ENCODE assay signal across 23 cellular contexts in genomic region chr3:30475809-30476178, GRCh38.
DNase-seq lines count a peak whose midpoint lies in the region; ATAC-seq, FAIRE-seq and TF ChIP-seq lines count a peak whose summit lies in the region.
"Had no signal": no experiment of that assay in that cellular context is flagged by ENCODE, and none has a peak within 500 bp of the region (broad histone marks: within the 10 kb centered on the region; RNA-seq: fewer than 3 reads in every experiment).

No MANE protein-coding gene starts in this region.

- peaks cover 0 to 8% of the 10 kb centered on the region in 2 donors for H3K36me3 Mint-ChIP-seq in naive B cell

- in situ Hi-C loops in HepG2 (cut with HindIII; ENCODE audit: extremely low pct_ligation_motif_present, low pct_unique_long_range_greater_than_20kb), result no loop called here

- H3K4me3 ChIP-seq in right lobe of liver (no peak overlapping the region), HepG2 (replicated peaks in 1 of 3; ENCODE audit: insufficient read depth in 1 of 3, low read depth in 2 of 3, low read length in 3 of 3) (no peak overlapping the region), upper lobe of right lung (no peak overlapping the region), lower leg skin (ENCODE audit: low read depth, poor library complexity, severe bottlenecking) (no peak overlapping the region)
- H3K4me3 ChIP-seq: GM23338, HAP-1 had no signal

- H3K27ac Mint-ChIP-seq in naive B cell, result peak overlapping the region in 4 of 6 donors; percentile 34 to 96 (median 74)
- H3K27ac Mint-ChIP-seq: CD8-positive, alpha-beta memory T cell; GM23338 had no signal

- peaks cover 48 to 62% (median 57%) of the 10 kb centered on the region in 3 donors for H3K4me1 Mint-ChIP-seq in naive B cell
- H3K4me1 Mint-ChIP-seq: GM23338 had no signal

- H3K79me2 ChIP-seq in HepG2 (ENCODE audit: insufficient read depth, low read length), result no peaks in the 10 kb centered on the region

- POLR2A ChIA-PET in HepG2 (lab: Yijun Ruan, JAX), result no interaction called here

- H3K4me3 Mint-ChIP-seq in naive B cell, result peak overlapping the region in 2 of 8 donors; percentile 71 to 76
- H3K4me3 Mint-ChIP-seq: CD8-positive, alpha-beta memory T cell; GM23338 had no signal

- H3K9me3 Mint-ChIP-seq in naive B cell, result peaks cover 0 to 2% (median 0%) of the 10 kb centered on the region in 7 donors
- H3K9me3 Mint-ChIP-seq: CD8-positive, alpha-beta memory T cell had no signal

- ATAC-seq in right lobe of liver (peak in 3 of 4 donors; percentile 36 to 50 (median 47)), HepG2 (no peak), foreskin keratinocyte (no peak), naive B cell (ENCODE audit: low read depth in 2 of 2) (no peak), upper lobe of right lung (no peak)
- ATAC-seq: GM23338 had no signal

- H4K20me1 ChIP-seq in HepG2 (ENCODE audit: insufficient read depth, low read length), result no peaks in the 10 kb centered on the region

- no TSS peak for BruUV-seq in HepG2 (replicated peaks; lab: Mats Ljungman, UMichigan)

- TF ChIP-seq CTCF in right lobe of liver (IDR thresholded peaks at IDR 0.05) (no peak), HepG2 (CRISPR knock-in tag; IDR thresholded peaks at IDR 0.05) (no peak), foreskin keratinocyte (conservative IDR thresholded peaks at IDR 0.05) (no peak), upper lobe of right lung (IDR thresholded peaks at IDR 0.05) (no peak), lower leg skin (IDR thresholded peaks at IDR 0.05) (no peak)

- H3K27me3 ChIP-seq in right lobe of liver (no peaks in the 10 kb centered on the region), HepG2 (ENCODE audit: control insufficient read depth in 1 of 2, insufficient read depth in 2 of 2, low read length in 2 of 2) (no peaks in the 10 kb centered on the region), foreskin keratinocyte (no peaks in the 10 kb centered on the region), upper lobe of right lung (no peaks in the 10 kb centered on the region)

- no peak overlapping the region for H3K27ac ChIP-seq in right lobe of liver
- no peak overlapping the region for H3K27ac ChIP-seq in HepG2 (ENCODE audit: extremely low read length, insufficient read depth, low read length)
- H3K27ac ChIP-seq in foreskin keratinocyte, result peak overlapping the region; percentile 65
- H3K27ac ChIP-seq in upper lobe of right lung, result peak overlapping the region; percentile 39
- H3K27ac ChIP-seq: 22Rv1, C4-2B, RWPE1 had no signal

- CTCF ChIA-PET in HepG2 (lab: Yijun Ruan, JAX; ENCODE audit: low intra/inter-chr PET ratio, low total read pairs), result no interaction called here

- H3K36me3 ChIP-seq in right lobe of liver (no peaks in the 10 kb centered on the region), HepG2 (replicated peaks in 1 of 2; ENCODE audit: control insufficient read depth in 1 of 2, insufficient read depth in 2 of 2, low read length in 2 of 2) (no peaks in the 10 kb centered on the region), upper lobe of right lung (no peaks in the 10 kb centered on the region)
- H3K36me3 ChIP-seq: HAP-1 had no signal

- H3K27me3 Mint-ChIP-seq in naive B cell, result no peaks in the 10 kb centered on the region
- H3K27me3 Mint-ChIP-seq: CD8-positive, alpha-beta memory T cell had no signal

- H3K4me2 ChIP-seq in HepG2 (ENCODE audit: low read depth, low read length), result no peak overlapping the region
- H3K4me2 ChIP-seq: GM23338 had no signal

- FAIRE-seq in HepG2 (lab: Jason Lieb, UNC), result no peak
- FAIRE-seq: G401.6 had no signal

- TF ChIP-seq POLR2A in right lobe of liver (IDR thresholded peaks at IDR 0.05) (no peak), HepG2 (IDR thresholded peaks at IDR 0.05; ENCODE audit: insufficient read depth in 1 of 2, low read depth in 2 of 2, low read length in 2 of 2) (no peak), lower leg skin (IDR thresholded peaks at IDR 0.05) (no peak)

- H3K9ac ChIP-seq in HepG2 (ENCODE audit: insufficient read depth, low read depth, low read length), result no peak overlapping the region

- WGBS in right lobe of liver (ENCODE audit: insufficient coverage, low coverage, low lambda C conversion rate, missing lambda C conversion rate), result 40% methylated on average over 2 of the region's 2 CpGs
- 100% methylated on average over 2 of the region's 2 CpGs for WGBS in HepG2 (ENCODE audit: low lambda C conversion rate)
- WGBS in lower leg skin, 2 donors, result 95 to 97% methylated on average over 2 of the region's 2 CpGs

- H3K4me1 ChIP-seq in right lobe of liver (peaks cover 0 to 41% (median 15%) of the 10 kb centered on the region in 4 donors), HepG2 (ENCODE audit: insufficient read depth, low read length) (peaks cover 53% of the 10 kb centered on the region), foreskin keratinocyte (peaks cover 35% of the 10 kb centered on the region), upper lobe of right lung (peaks cover 55% of the 10 kb centered on the region)
- H3K4me1 ChIP-seq: HAP-1 had no signal

- no peak for TF ChIP-seq RAD21 in HepG2 (CRISPR knock-in tag; IDR thresholded peaks at IDR 0.05)

- H3K9me3 ChIP-seq in right lobe of liver (no peaks in the 10 kb centered on the region), HepG2 (ENCODE audit: low read length) (peaks cover 4% of the 10 kb centered on the region; the same call in 1 of the 2 replicates), upper lobe of right lung (no peaks in the 10 kb centered on the region)
- H3K9me3 ChIP-seq: HAP-1 had no signal

- H2AFZ ChIP-seq in HepG2 (ENCODE audit: low read length), result no peak overlapping the region
- H2AFZ ChIP-seq: GM23338 had no signal

- intact Hi-C loops in right lobe of liver (cut with DNase I) (no loop called here), HepG2 (cut with micrococcal nuclease; ENCODE audit: unreplicated experiment) (loop anchor here (5.0 kb wide), 1 partner anchor 218 kb away; no protein-coding TSS in a partner anchor), upper lobe of right lung (cut with DNase I) (no loop called here), lower leg skin (cut with DNase I; ENCODE audit: low total_unique reads) (no loop called here)

- DNase-seq in right lobe of liver (no peak), HepG2 (ENCODE audit: low spot score) (no peak), foreskin keratinocyte (no peak), naive B cell (no peak), upper lobe of right lung (no peak), lower leg skin (ENCODE audit: low spot score in 2 of 2) (no peak), NCI-H345 treated with DMSO at 0.1 percent for 48 hours (lab: John Stamatoyannopoulos, UW; ENCODE audit: unreplicated experiment) (no peak)
- no peak for DNase-seq in stimulated activated CD4-positive, alpha-beta T cell treated with anti-CD3 and anti-CD28 coated beads, Interleukin-1b, Interleukin-23, amount 100 ng/mL, for 48 hours
- DNase-seq: AML-193, Calu3, DMS153, KG1, NCI-H1092, NCI-H226, NCI-H526, SIG-M5 had no signal

- TF ChIP-seq EP300 in HepG2 (IDR thresholded peaks at IDR 0.05; ENCODE audit: low read depth in 2 of 2, low read length in 2 of 2) (no peak), HepG2 (CRISPR knock-in tag; IDR thresholded peaks at IDR 0.05; ENCODE audit: borderline replicate concordance) (no peak)

TF ChIP-seq in HepG2, 621 proteins besides CTCF, POLR2A, EP300 and RAD21:
- TF ChIP-seq ZNF780A (CRISPR knock-in tag; IDR thresholded peaks at IDR 0.05), result no peak
- no peak for TF ChIP-seq U2AF1 (optimal IDR thresholded peaks at IDR 0.05; ENCODE audit: low read depth, low read length)
- TF ChIP-seq PRMT3 (CRISPR knock-in tag; IDR thresholded peaks at IDR 0.05; ENCODE audit: borderline replicate concordance, low read depth), result no peak
- no peak for TF ChIP-seq MIER2 (CRISPR knock-in tag; IDR thresholded peaks at IDR 0.05)
- no peak for TF ChIP-seq HES4 (CRISPR knock-in tag; IDR thresholded peaks at IDR 0.05; ENCODE audit: borderline replicate concordance)
- no peak for TF ChIP-seq NFE2L2 (IDR thresholded peaks at IDR 0.05; ENCODE audit: low read length)
- TF ChIP-seq ZNF20 (CRISPR knock-in tag; IDR thresholded peaks at IDR 0.05), result no peak
- no peak for TF ChIP-seq ZNF572 (CRISPR knock-in tag; IDR thresholded peaks at IDR 0.05)
- no peak for TF ChIP-seq TAF15 (IDR thresholded peaks at IDR 0.05; ENCODE audit: low read depth, low read length, poor library complexity, severe bottlenecking)
- TF ChIP-seq ZNF550 (CRISPR knock-in tag; IDR thresholded peaks at IDR 0.05; ENCODE audit: borderline replicate concordance), result no peak
- TF ChIP-seq ZNF775 (CRISPR knock-in tag; IDR thresholded peaks at IDR 0.05; ENCODE audit: borderline replicate concordance), result no peak
- TF ChIP-seq ZNF7 (CRISPR knock-in tag; IDR thresholded peaks at IDR 0.05), result no peak
- TF ChIP-seq ZNF749 (CRISPR knock-in tag; IDR thresholded peaks at IDR 0.05; ENCODE audit: borderline replicate concordance), result no peak
- TF ChIP-seq PAX8 (CRISPR knock-in tag; IDR thresholded peaks at IDR 0.05; ENCODE audit: borderline replicate concordance), result no peak
- TF ChIP-seq CEBPG (CRISPR knock-in tag; IDR thresholded peaks at IDR 0.05), result no peak
- no peak for TF ChIP-seq ZNF563 (CRISPR knock-in tag; IDR thresholded peaks at IDR 0.05)
- TF ChIP-seq ZNF414 (CRISPR knock-in tag; IDR thresholded peaks at IDR 0.05), result no peak
- TF ChIP-seq ZNF790 (CRISPR knock-in tag; IDR thresholded peaks at IDR 0.05; ENCODE audit: borderline replicate concordance), result no peak
TF ChIP-seq in HepG2: peak in this region for 0.

Comparison
In these comparisons a context has a peak if more than half of its experiments do, and no peak if none do; other contexts are left out.
1. ATAC-seq: peak in right lobe of liver (3 of 4); none in HepG2 (single experiment), foreskin keratinocyte (single experiment), naive B cell (0 of 2) and upper lobe of right lung (single experiment).
2. H3K27ac ChIP-seq: peak in foreskin keratinocyte (single experiment) and upper lobe of right lung (single experiment); none in right lobe of liver (0 of 3) and HepG2 (single experiment).